9 cellular contexts compared by ENCODE assay signal in the genomic region with DNA sequence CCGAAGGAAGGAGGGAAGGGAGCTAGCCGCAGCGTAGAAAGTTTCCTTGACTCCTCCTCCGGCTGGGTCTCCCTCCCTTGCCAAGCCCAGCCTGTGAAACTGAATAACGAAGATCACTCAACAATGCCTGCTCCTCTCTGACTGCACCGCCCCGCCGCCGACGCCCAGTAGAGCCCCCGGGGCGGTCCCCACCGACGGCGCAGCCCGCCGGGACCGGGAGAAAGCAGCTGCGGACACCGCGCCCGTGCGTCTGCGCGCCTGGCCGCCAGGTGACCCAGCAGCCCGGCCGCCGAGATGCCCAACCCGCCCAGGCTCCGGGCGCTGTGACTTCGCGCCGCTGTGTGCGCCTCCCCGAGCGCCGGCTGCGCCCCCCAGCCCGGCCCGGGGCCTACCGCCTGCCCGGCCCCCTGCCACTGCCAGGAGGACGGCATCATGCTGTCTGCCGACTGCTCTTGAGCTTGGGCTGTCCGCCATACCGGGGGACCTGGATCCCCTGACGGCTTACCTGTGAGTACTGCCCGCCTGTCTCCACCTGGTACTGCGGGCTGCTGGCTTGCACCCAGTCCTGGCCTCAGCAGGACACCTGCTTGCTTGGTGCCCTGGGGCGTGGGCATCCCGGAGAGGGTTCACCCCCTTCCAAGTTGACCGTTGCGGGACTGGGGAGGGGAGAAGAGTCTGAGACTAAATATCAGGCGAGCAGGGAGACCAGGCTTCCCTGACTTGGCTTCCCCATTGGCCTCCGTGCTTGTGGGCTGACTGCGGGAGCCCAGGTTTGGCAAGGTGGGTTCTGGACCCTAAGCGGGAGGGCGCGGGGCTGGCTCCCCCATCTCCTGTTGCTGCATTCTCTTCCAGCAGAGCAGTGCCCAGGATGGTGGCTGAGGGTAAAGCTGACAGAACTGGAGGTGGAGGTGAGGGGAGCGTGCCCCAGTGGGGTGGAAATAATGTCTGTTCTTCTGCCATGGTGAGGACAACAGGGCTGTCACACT. TPM values are rescaled to one million over a fixed set of nuclear protein-coding genes. Genes with fewer than 3 reads are reported as not detected.
DNase-seq lines count a peak whose midpoint lies in the region; ATAC-seq and TF ChIP-seq lines count a peak whose summit lies in the region.
"Had no signal": no experiment of that assay in that cellular context is flagged by ENCODE, and none has a peak within 500 bp of the region (broad histone marks: within the 10 kb centered on the region; RNA-seq: fewer than 3 reads in every experiment).

No MANE protein-coding gene starts in this region.

- peak overlapping the region; percentile 79 for H2AK5ac ChIP-seq in trophoblast cell (ENCODE audit: low read length)

- peak overlapping the region; percentile 60 for H3K4me3 ChIP-seq in trophoblast cell (ENCODE audit: low read depth, low read length)

- peak overlapping the region; percentile 83 for H4K8ac ChIP-seq in trophoblast cell (ENCODE audit: low read depth, low read length)

- peak overlapping the region; percentile 36 for H2BK5ac ChIP-seq in trophoblast cell (ENCODE audit: low read depth, low read length, poor library complexity)

- H3K9ac ChIP-seq in trophoblast cell (ENCODE audit: low read length), result peak overlapping the region; percentile 45

- peak overlapping the region; percentile 40 for H4K12ac ChIP-seq in trophoblast cell (ENCODE audit: low read depth, low read length)

- H3K27ac ChIP-seq in foreskin keratinocyte, result no peak overlapping the region
- no peak overlapping the region for H3K27ac ChIP-seq in trophoblast cell (ENCODE audit: low read depth, low read length)
- H3K27ac ChIP-seq: C4-2B had no signal

- H3K27me3 ChIP-seq in foreskin keratinocyte (peaks cover 15% of the 10 kb centered on the region), trophoblast cell (ENCODE audit: insufficient read depth, low read length) (no peaks in the 10 kb centered on the region)

- H3K79me2 ChIP-seq in trophoblast cell (ENCODE audit: control insufficient read depth, insufficient read depth, low read length, poor library complexity), result peaks cover 7% of the 10 kb centered on the region

- H3K14ac ChIP-seq in trophoblast cell (ENCODE audit: low read length), result peak overlapping the region; percentile 67

- peak overlapping the region; percentile 53 for H3K4me2 ChIP-seq in trophoblast cell (ENCODE audit: low read length)

- H3K9me3 ChIP-seq in trophoblast cell (ENCODE audit: insufficient read depth, low read depth, low read length), result no peaks in the 10 kb centered on the region

- H2AFZ ChIP-seq in trophoblast cell (ENCODE audit: insufficient read depth, low read length, poor library complexity), result peak overlapping the region; percentile 30

- no CpG with 5 or more reads among the region's 62 CpGs for WGBS in trophoblast cell (ENCODE audit: extremely low coverage, insufficient coverage, insufficient read length)

- ATAC-seq in foreskin keratinocyte (peak; percentile 43), GM18519 (IDR thresholded peaks at IDR 0.05; ENCODE audit: low FRiP score, unreplicated experiment) (no peak), GM21367 (IDR thresholded peaks at IDR 0.05; ENCODE audit: unreplicated experiment) (no peak)

- peak overlapping the region; percentile 83 for H2BK12ac ChIP-seq in trophoblast cell (ENCODE audit: low read length)

- H3K4me1 ChIP-seq in foreskin keratinocyte (peaks cover 6% of the 10 kb centered on the region), trophoblast cell (ENCODE audit: control insufficient read depth in 1 of 2, insufficient read depth in 2 of 2, low read length in 2 of 2) (peaks cover 6 to 16% of the 10 kb centered on the region in 2 experiments)

- no peak for TF ChIP-seq CTCF in foreskin keratinocyte (conservative IDR thresholded peaks at IDR 0.05)

- H4K91ac ChIP-seq in trophoblast cell (ENCODE audit: low read depth, low read length), result peak overlapping the region; percentile 88

- H3K23ac ChIP-seq in trophoblast cell (ENCODE audit: low read length), result no peak overlapping the region

- peak overlapping the region; percentile 23 for H3K18ac ChIP-seq in trophoblast cell (ENCODE audit: low read length)

- no peaks in the 10 kb centered on the region for H3K36me3 ChIP-seq in trophoblast cell (ENCODE audit: control insufficient read depth in 1 of 2, insufficient read depth in 2 of 2, low read length in 2 of 2)

- H2BK120ac ChIP-seq in trophoblast cell (ENCODE audit: insufficient read depth, low read length, poor library complexity), result peak overlapping the region; percentile 50

- peaks cover 17% of the 10 kb centered on the region for H3K79me1 ChIP-seq in trophoblast cell (ENCODE audit: low read length)

- DNase-seq in NCI-H2171 treated with DMSO at 0.1 percent for 48 hours (lab: John Stamatoyannopoulos, UW), result peak; percentile 10
- no peak for DNase-seq in NCI-H2171 (lab: John Stamatoyannopoulos, UW)
- peak; percentile 25 for DNase-seq in SW480 (ENCODE audit: low spot score)
- DNase-seq in foreskin keratinocyte, result peak in 1 of 2 donors; percentile 5
- peak in 1 of 2 donors; percentile 54 for DNase-seq in trophoblast cell
- DNase-seq in A172 (ENCODE audit: low spot score), result no peak

- H3K4ac ChIP-seq in trophoblast cell (ENCODE audit: low read depth, low read length), result peak overlapping the region; percentile 9

RNA-seq across cellular contexts. Expression of a gene that starts 26.2 kb away (rescaled TPM):
- total RNA-seq in foreskin keratinocyte, result 76.0 and 82.5 TPM in 2 replicates
- polyA plus RNA-seq in foreskin keratinocyte, result 30.2 and 36.6 TPM in 2 replicates
- polyA plus RNA-seq in trophoblast cell (2013), result 91.7 and 94.4 TPM in 2 replicates
- 152 and 175 TPM in 2 replicates for total RNA-seq in A172 (2014; rRNA removed; shearing (Covaris generic))

Comparison
In these comparisons a context has a peak if more than half of its experiments do, and no peak if none do; other contexts are left out.
1. DNase-seq: peak in NCI-H2171 treated with DMSO at 0.1 percent for 48 hours (single experiment) and SW480 (single experiment); none in NCI-H2171 (single experiment) and A172 (single experiment).